In genomic region chr17:67421869-67422273, GRCh38 we compare ENCODE assay signal across 8 cellular contexts. TPM values are rescaled to one million over a fixed set of nuclear protein-coding genes. Genes with fewer than 3 reads are reported as not detected.
DNase-seq lines count a peak whose midpoint lies in the region; ATAC-seq, FAIRE-seq and TF ChIP-seq lines count a peak whose summit lies in the region.

No MANE protein-coding gene starts in this region.

- H2BK15ac ChIP-seq in mesendoderm (replicated peaks; ENCODE audit: low read depth) = no peak overlapping the region

- no peak for TF ChIP-seq EP300 in GM12878 (IDR thresholded peaks at IDR 0.05; ENCODE audit: borderline replicate concordance in 1 of 2, control insufficient read depth in 1 of 2, low read depth in 2 of 2, low read length in 2 of 2)

- no peak overlapping the region for H2AFZ ChIP-seq in GM12878 (ENCODE audit: control insufficient read depth, low read depth, low read length)

- intact Hi-C loops in GM12878 (cut with micrococcal nuclease; ENCODE audit: unreplicated experiment) = no loop called here

- no peak overlapping the region for H2BK5ac ChIP-seq in mesendoderm (ENCODE audit: low read length)

- peak; percentile 56 for FAIRE-seq in GM12878 (lab: Jason Lieb, UNC)

- H4K8ac ChIP-seq in mesendoderm (ENCODE audit: low read depth, low read length) = no peak overlapping the region

- DNase-seq in SJSA1 (ENCODE audit: low read depth in 1 of 2, low spot score in 2 of 2) (peak; percentile 72 to 88), GM12878 (ENCODE audit: low read depth, low spot score) (peak; percentile 61), mesendoderm (peak; percentile 89), DMS79 (lab: John Stamatoyannopoulos, UW) (no peak), SHP77 treated with DMSO at 0.1 percent for 48 hours (lab: John Stamatoyannopoulos, UW) (no peak), NCI-H187 treated with DMSO at 0.1 percent for 48 hours (lab: John Stamatoyannopoulos, UW) (no peak)

- no peaks in the 10 kb centered on the region for H3K27me3 ChIP-seq in SJSA1 (replicated peaks)
- no peaks in the 10 kb centered on the region for H3K27me3 ChIP-seq in GM12878 (replicated peaks in 1 of 2; ENCODE audit: control insufficient read depth in 2 of 2, insufficient read depth in 2 of 2, low read length in 1 of 2)
- H3K27me3 ChIP-seq in mesendoderm (ENCODE audit: insufficient read depth, low read length, poor library complexity) = no peaks in the 10 kb centered on the region

- WGBS in GM12878 (ENCODE audit: insufficient coverage, insufficient replicate concordance, low lambda C conversion rate, missing lambda C conversion rate) = 1% methylated on average over 3 of the region's 3 CpGs
- WGBS in mesendoderm (ENCODE audit: extremely low coverage, insufficient coverage, low lambda C conversion rate) = no CpG with 5 or more reads among the region's 3 CpGs

- H3K9me3 ChIP-seq in HEK293 (ENCODE audit: control insufficient read depth, insufficient read depth, low read depth, low read length) = no peaks in the 10 kb centered on the region
- no peaks in the 10 kb centered on the region for H3K9me3 ChIP-seq in SJSA1 (replicated peaks)
- no peaks in the 10 kb centered on the region for H3K9me3 ChIP-seq in GM12878 (replicated peaks; ENCODE audit: control insufficient read depth, insufficient read depth, low read length)

- H3K79me1 ChIP-seq in mesendoderm (ENCODE audit: low read length) = peaks cover 4% of the 10 kb centered on the region

- H3K56ac ChIP-seq in mesendoderm (ENCODE audit: low read length) = no peak overlapping the region

- H3K79me2 ChIP-seq in GM12878 (ENCODE audit: control insufficient read depth, insufficient read depth, low read length) (peaks cover 14% of the 10 kb centered on the region), mesendoderm (ENCODE audit: control insufficient read depth, insufficient read depth, low read length) (peaks cover 8% of the 10 kb centered on the region)

- peaks cover 5% of the 10 kb centered on the region; the same call in 1 of the 2 replicates for H3K4me1 ChIP-seq in HEK293 (ENCODE audit: control insufficient read depth, insufficient read depth, low read length)
- peaks cover 17% of the 10 kb centered on the region for H3K4me1 ChIP-seq in SJSA1 (replicated peaks)
- peaks cover 18% of the 10 kb centered on the region for H3K4me1 ChIP-seq in GM12878 (ENCODE audit: control insufficient read depth, insufficient read depth, low read length)
- H3K4me1 ChIP-seq in mesendoderm (ENCODE audit: control insufficient read depth, low read depth, low read length) = peaks cover 3% of the 10 kb centered on the region

- SMC1A ChIA-PET in GM12878 (lab: Charles Lee; ENCODE audit: uncharacterized antibody, unreplicated experiment) = interaction anchor here (1.4 to 1.8 kb wide), 2 partner anchors 8 to 19 kb away, joined by 5 to 10 read pairs; no protein-coding TSS in a partner anchor

- no peaks in the 10 kb centered on the region for H3K36me3 ChIP-seq in HEK293 (ENCODE audit: control insufficient read depth in 2 of 2, insufficient read depth in 1 of 2, low read length in 2 of 2)
- no peaks in the 10 kb centered on the region for H3K36me3 ChIP-seq in SJSA1
- no peaks in the 10 kb centered on the region; a peak in 3 of 4 replicates for H3K36me3 ChIP-seq in GM12878 (ENCODE audit: control insufficient read depth in 2 of 2, insufficient read depth in 2 of 2, low read length in 1 of 2)
- H3K36me3 ChIP-seq in mesendoderm (ENCODE audit: control insufficient read depth, insufficient read depth, low read length) = no peaks in the 10 kb centered on the region

- POLR2A ChIA-PET in HEK293 (lab: Yijun Ruan, JAX) = no interaction called here
- POLR2A ChIA-PET in GM12878 (lab: Charles Lee) = interaction anchor here (1.5 kb wide), 1 partner anchor 11 kb away, joined by 3 read pairs; no protein-coding TSS in a partner anchor

- no peak overlapping the region for H3K4ac ChIP-seq in mesendoderm (ENCODE audit: low read depth, low read length)

- H3K9ac ChIP-seq in GM12878 (ENCODE audit: control insufficient read depth, insufficient read depth, low read length) (no peak overlapping the region), mesendoderm (ENCODE audit: low read length) (no peak overlapping the region)

- in situ Hi-C loops in GM12878 (cut with MboI) = no loop called here

- BruUV-seq in GM12878 (replicated peaks; lab: Mats Ljungman, UMichigan) = no TSS peak

- no peak overlapping the region for H2BK120ac ChIP-seq in mesendoderm (ENCODE audit: low read depth, low read length)

- H3K27ac ChIP-seq in HEK293 (ENCODE audit: extremely low read depth, low read depth, low read length) = no peak overlapping the region
- H3K27ac ChIP-seq in SJSA1 = peak overlapping the region; percentile 57
- peak overlapping the region; percentile 39; the same call in 1 of the 2 replicates for H3K27ac ChIP-seq in GM12878 (ENCODE audit: control insufficient read depth, insufficient read depth)
- no peak overlapping the region for H3K27ac ChIP-seq in mesendoderm (ENCODE audit: low read depth, low read length)

- H2AK5ac ChIP-seq in mesendoderm (ENCODE audit: low read length) = no peak overlapping the region

- no peak for TF ChIP-seq RAD21 in GM12878 (IDR thresholded peaks at IDR 0.05; ENCODE audit: insufficient read depth, low read depth, low read length)

- ATAC-seq in GM12878 = peak; percentile 93
- no peak for ATAC-seq in HG02852 (IDR thresholded peaks at IDR 0.05; ENCODE audit: unreplicated experiment)

- H4K20me1 ChIP-seq in GM12878 (ENCODE audit: control insufficient read depth, insufficient read depth) = no peaks in the 10 kb centered on the region

- no peak for TF ChIP-seq POLR2A in GM12878 (IDR thresholded peaks at IDR 0.05; ENCODE audit: low read depth, low read length)

- H3K4me3 ChIP-seq in HEK293 (ENCODE audit: low read depth, low read length) = no peak overlapping the region
- H3K4me3 ChIP-seq in SJSA1 = no peak overlapping the region
- H3K4me3 ChIP-seq in GM12878 = no peak overlapping the region
- H3K4me3 ChIP-seq in mesendoderm (ENCODE audit: low read length) = no peak overlapping the region

- H3K4me2 ChIP-seq in GM12878 (ENCODE audit: control insufficient read depth, insufficient read depth) (peak overlapping the region; percentile 35; the same call in 1 of the 2 replicates), mesendoderm (ENCODE audit: low read length) (no peak overlapping the region)

- H3K23ac ChIP-seq in mesendoderm (ENCODE audit: low read length) = no peak overlapping the region

- no peak overlapping the region for H4K5ac ChIP-seq in mesendoderm (ENCODE audit: low read length)

- RAD21 ChIA-PET in GM12878 (lab: Charles Lee; ENCODE audit: unreplicated experiment) = interaction anchor here (1.1 kb wide), 1 partner anchor 10 kb away, joined by 3 read pairs; no protein-coding TSS in a partner anchor

- CTCF ChIA-PET in HEK293 (lab: Yijun Ruan, JAX) (interaction anchor here (1.4 to 1.5 kb wide), 3 partner anchors 35 to 181 kb away, joined by 3 to 6 read pairs (median 5); no protein-coding TSS in a partner anchor), GM12878 (lab: Yijun Ruan, JAX) (interaction anchor here (0.6 to 1.3 kb wide), 3 partner anchors 23 to 171 kb away, joined by 3 to 4 read pairs (median 4); no protein-coding TSS in a partner anchor)

- H3K18ac ChIP-seq in mesendoderm (ENCODE audit: low read length) = no peak overlapping the region

- TF ChIP-seq CTCF in HEK293 (tag by site-specific recombination; IDR thresholded peaks at IDR 0.05) = no peak
- no peak for TF ChIP-seq CTCF in GM12878 (IDR thresholded peaks at IDR 0.05 in 2 of 3, conservative IDR thresholded peaks at IDR 0.05 in 1 of 3; ENCODE audit: control insufficient read depth in 2 of 3, extremely low read depth in 1 of 3, insufficient read depth in 1 of 3, low read depth in 3 of 3, low read length in 3 of 3)

TF ChIP-seq in GM12878, 131 proteins besides CTCF, POLR2A, EP300 and RAD21 (continues in another document):
- peak; percentile 40; the same call in 1 of the 2 replicates for TF ChIP-seq IKZF1 (conservative IDR thresholded peaks at IDR 0.05)

RNA-seq across cellular contexts. Expression of gene PITPNC1, which starts 44.8 kb away (rescaled TPM):
- 5.8 and 9.1 TPM in 2 replicates for total RNA-seq in SJSA1 (2014; rRNA removed; shearing (Covaris generic))
- total RNA-seq in GM12878 (2013; cell fraction: nucleolus; rRNA removed) = 66.8 and 74.2 TPM in 2 replicates
- total RNA-seq in GM12878 (2014; rRNA removed) (29.3 and 36.0 TPM in 2 replicates), GM12878 (2014; rRNA removed; fragmentation: Illumina TruSeq; extraction: Trizol) (56.0 and 59.8 TPM in 2 replicates), GM12878 (2021) (57.1 and 62.4 TPM in 2 replicates)
- 31.7 TPM for polyA plus RNA-seq in GM12878 (2011; ENCODE audit: low read depth)
- polyA plus RNA-seq in GM12878 (2011; rRNA removed) (56.1 and 71.0 TPM in 2 replicates), GM12878 (2014; fragmentation: Illumina TruSeq; extraction: Trizol) (60.9 and 84.9 TPM in 2 replicates), GM12878 (2014; fragmentation: Nextera tagmentation; extraction: Ambion mirVana) (10 to 100 TPM; 12.2 to 24.6 TPM), GM12878 (2014; rRNA removed) (27.0 and 27.2 TPM in 2 replicates), GM12878 (2016; fragmentation: Nextera tagmentation; extraction: Ambion mirVana) (10 to 100 TPM; 44.0 to 50.6 TPM)
- polyA plus RNA-seq in GM12878 (2011; cell fraction: cytosol; rRNA removed) = 33.6 and 48.4 TPM in 2 replicates
- 20.8 and 26.9 TPM in 2 replicates for polyA plus RNA-seq in GM12878 (2011; cell fraction: nucleus; rRNA removed)
- 44.8 and 50.5 TPM in 2 replicates for polyA plus RNA-seq in GM12878 (2012)
- polyA minus RNA-seq in GM12878 (2011; rRNA and poly(A)+ RNA removed) = 50.2 and 52.9 TPM in 2 replicates
- polyA minus RNA-seq in GM12878 (2011; cell fraction: cytosol; rRNA and poly(A)+ RNA removed) = 19.9 and 22.7 TPM in 2 replicates
- polyA minus RNA-seq in GM12878 (2011; cell fraction: nucleus; rRNA and poly(A)+ RNA removed) = 15.8 and 34.8 TPM in 2 replicates
- polyA plus RNA-seq in mesendoderm (2013, experiment 1 of 2) = 54.2 TPM
- polyA plus RNA-seq in mesendoderm (2013, experiment 2 of 2) = 52.1 TPM

RNA-seq across cellular contexts. Expression of gene PSMD12, which starts 55.5 kb away (rescaled TPM):
- 52.5 and 59.4 TPM in 2 replicates for total RNA-seq in SJSA1 (2014; rRNA removed; shearing (Covaris generic))
- 39.0 and 45.6 TPM in 2 replicates for total RNA-seq in GM12878 (2013; cell fraction: nucleolus; rRNA removed)
- total RNA-seq in GM12878 (2014; rRNA removed) (19.8 and 21.4 TPM in 2 replicates), GM12878 (2014; rRNA removed; fragmentation: Illumina TruSeq; extraction: Trizol) (36.2 and 37.3 TPM in 2 replicates), GM12878 (2021) (51.5 and 53.5 TPM in 2 replicates)
- 16.5 TPM for polyA plus RNA-seq in GM12878 (2011; ENCODE audit: low read depth)
- polyA plus RNA-seq in GM12878 (2011; rRNA removed) (44.0 and 59.3 TPM in 2 replicates), GM12878 (2014; fragmentation: Illumina TruSeq; extraction: Trizol) (88.0 and 105 TPM in 2 replicates), GM12878 (2014; fragmentation: Nextera tagmentation; extraction: Ambion mirVana) (10 to 100 TPM; 21.2 to 33.0 TPM), GM12878 (2014; rRNA removed) (48.0 and 50.9 TPM in 2 replicates), GM12878 (2016; fragmentation: Nextera tagmentation; extraction: Ambion mirVana) (100 to 1,000 TPM; 139 to 149 TPM)
- polyA plus RNA-seq in GM12878 (2011; cell fraction: cytosol; rRNA removed) = 16.3 and 17.9 TPM in 2 replicates
- polyA plus RNA-seq in GM12878 (2011; cell fraction: nucleus; rRNA removed) = 13.2 and 18.5 TPM in 2 replicates
- polyA plus RNA-seq in GM12878 (2012) = 35.3 and 36.4 TPM in 2 replicates
- 7.2 and 17.8 TPM in 2 replicates for polyA minus RNA-seq in GM12878 (2011; rRNA and poly(A)+ RNA removed)
- 10.3 and 10.6 TPM in 2 replicates for polyA minus RNA-seq in GM12878 (2011; cell fraction: cytosol; rRNA and poly(A)+ RNA removed)
- 7.9 and 18.6 TPM in 2 replicates for polyA minus RNA-seq in GM12878 (2011; cell fraction: nucleus; rRNA and poly(A)+ RNA removed)
- polyA plus RNA-seq in mesendoderm (2013, experiment 1 of 2) = 86.5 TPM
- 87.8 TPM for polyA plus RNA-seq in mesendoderm (2013, experiment 2 of 2)

Comparison
In these comparisons a context has a peak if more than half of its experiments do, and no peak if none do; other contexts are left out.
1. H3K27ac ChIP-seq: peak in SJSA1 (single experiment) and GM12878 (single experiment); none in HEK293 (single experiment) and mesendoderm (single experiment).
2. DNase-seq: peak in SJSA1 (2 of 2), GM12878 (single experiment) and mesendoderm (single experiment); none in DMS79 (single experiment), SHP77 treated with DMSO at 0.1 percent for 48 hours (single experiment) and NCI-H187 treated with DMSO at 0.1 percent for 48 hours (single experiment).
3. Of the 9 proteins assayed by ChIP-seq in both HEK293 and GM12878: peak only in HEK293: none; only in GM12878: ATF2; in both: none; in neither: 8.